ENCODE assay signal across 25 cellular contexts in genomic region chr11:57982763-57983162, GRCh38. TPM values are rescaled to one million over a fixed set of nuclear protein-coding genes. Genes with fewer than 3 reads are reported as not detected.
"Had no signal": no experiment of that assay in that cellular context is flagged by ENCODE, and none has a peak within 500 bp of the region (broad histone marks: within the 10 kb centered on the region; RNA-seq: fewer than 3 reads in every experiment).

No MANE protein-coding gene starts in this region.

- H3K4me1 Mint-ChIP-seq: naive B cell had no signal

- H3K36me3 Mint-ChIP-seq: activated naive CD8-positive, alpha-beta T cell; naive B cell; WTC11 had no signal

- H3K4me3 Mint-ChIP-seq: activated naive CD8-positive, alpha-beta T cell; naive B cell; neural crest cell; stimulated activated naive CD8-positive, alpha-beta T cell treated with anti-CD3 and anti-CD28 coated beads, Interleukin-15, Interleukin-2, amounts not matched to agents 100 ng/mL and 50 ng/mL, for 24 hours; T-helper 1 cell treated with Interleukin-12 subunit alpha and Interleukin-12 subunit beta and Interleukin-4 antibody, amounts not matched to agents 30 μg/mL and 1 μg/mL, for 36 hours; WTC11 had no signal

- H3K4me3 ChIP-seq: adrenal gland, ascending aorta, mucosa of descending colon, tibial artery had no signal

- H3K27me3 ChIP-seq: adrenal gland, ascending aorta, foreskin keratinocyte, tibial artery had no signal

- DNase-seq: activated gamma-delta T cell treated with Interleukin-2 at 50 U/mL for 16 hours; activated T-cell treated with anti-CD3 and anti-CD28 coated beads, Interleukin-2, amount 50 U/mL, for 1 hour; adrenal gland; central memory CD4-positive, alpha-beta T cell; dermis blood vessel endothelial cell; effector memory CD4-positive, alpha-beta T cell; foreskin keratinocyte; left cardiac atrium; mesenchymal stem cell; mucosa of descending colon; naive B cell; right cardiac atrium; stimulated activated CD4-positive, alpha-beta T cell treated with anti-CD3 and anti-CD28 coated beads, Interleukin-1b, Interleukin-23, amount 100 ng/mL, for 48 hours; T1000; tibial artery had no signal

- H3K27ac Mint-ChIP-seq: activated naive CD8-positive, alpha-beta T cell; naive B cell; progenitor cell of endocrine pancreas; stimulated activated naive CD8-positive, alpha-beta T cell treated with anti-CD3 and anti-CD28 coated beads, Interleukin-15, Interleukin-2, amounts not matched to agents 100 ng/mL and 50 ng/mL, for 24 hours; T-helper 1 cell treated with Interleukin-12 subunit alpha and Interleukin-12 subunit beta and Interleukin-4 antibody, amounts not matched to agents 30 μg/mL and 1 μg/mL, for 36 hours; WTC11 had no signal

- H3K9me3 Mint-ChIP-seq: neural crest cell; stimulated activated naive CD8-positive, alpha-beta T cell treated with anti-CD3 and anti-CD28 coated beads, Interleukin-15, Interleukin-2, amounts not matched to agents 100 ng/mL and 50 ng/mL, for 24 hours; T-helper 1 cell treated with Interleukin-12 subunit alpha and Interleukin-12 subunit beta and Interleukin-4 antibody, amounts not matched to agents 30 μg/mL and 1 μg/mL, for 36 hours had no signal

- ATAC-seq: foreskin keratinocyte, mucosa of descending colon, WTC11 had no signal

- H3K27me3 Mint-ChIP-seq: activated naive CD8-positive, alpha-beta T cell; progenitor cell of endocrine pancreas had no signal

- H3K27ac ChIP-seq: adrenal gland, ascending aorta, foreskin keratinocyte, tibial artery had no signal

RNA-seq across cellular contexts. Expression of gene OR9Q1, which starts 40.9 kb away (rescaled TPM):
- total RNA-seq: adrenal gland, ascending aorta, dermis blood vessel endothelial cell, foreskin keratinocyte, left cardiac atrium, lower leg skin, mucosa of descending colon, neural crest cell, osteoblast, progenitor cell of endocrine pancreas, right cardiac atrium, skeletal muscle tissue, WTC11 had no signal

RNA-seq across cellular contexts. Expression of gene OR6Q1, which starts 48.0 kb away (rescaled TPM):
- total RNA-seq: adrenal gland, ascending aorta, dermis blood vessel endothelial cell, foreskin keratinocyte, left cardiac atrium, lower leg skin, mucosa of descending colon, neural crest cell, osteoblast, progenitor cell of endocrine pancreas, right cardiac atrium, skeletal muscle tissue, WTC11 had no signal
